ENCODE assay signal across 8 cellular contexts in genomic region chr6:72580281-72580940, GRCh38. TPM values are rescaled to one million over a fixed set of nuclear protein-coding genes. Genes with fewer than 3 reads are reported as not detected.
A peak's percentile ranks its signal among the peaks of the same experiment; 100 is the strongest.
DNase-seq lines count a peak whose midpoint lies in the region; ATAC-seq and TF ChIP-seq lines count a peak whose summit lies in the region.

No MANE protein-coding gene starts in this region.

- H3K4me3 ChIP-seq in cardiac fibroblast (replicated peaks in 1 of 2; ENCODE audit: low read depth in 2 of 2, low read length in 2 of 2): no peak overlapping the region

- H3K4me3 Mint-ChIP-seq in neural crest cell: no peak overlapping the region
- H3K4me3 Mint-ChIP-seq in stimulated activated effector memory CD8-positive, alpha-beta T cell treated with anti-CD3 and anti-CD28 coated beads, Interleukin-12 subunit alpha, Interleukin-12 subunit beta, amount 100 ng/mL, for 72 hours: no peak overlapping the region

- peak; percentile 66 for TF ChIP-seq CTCF in C4-2B (conservative IDR thresholded peaks at IDR 0.05)
- peak; percentile 80 for TF ChIP-seq CTCF in cardiac fibroblast (IDR thresholded peaks at IDR 0.05; ENCODE audit: low read depth, low read length)
- TF ChIP-seq CTCF in neural crest cell (conservative IDR thresholded peaks at IDR 0.05): peak; percentile 55

- H3K27ac ChIP-seq in C4-2B: no peak overlapping the region

- no peaks in the 10 kb centered on the region for H3K4me1 Mint-ChIP-seq in neural crest cell
- H3K4me1 Mint-ChIP-seq in stimulated activated effector memory CD8-positive, alpha-beta T cell treated with anti-CD3 and anti-CD28 coated beads, Interleukin-12 subunit alpha, Interleukin-12 subunit beta, amount 100 ng/mL, for 72 hours: no peaks in the 10 kb centered on the region

- peak; percentile 90 for ATAC-seq in GM18909 (IDR thresholded peaks at IDR 0.05; ENCODE audit: poor library complexity, unreplicated experiment)
- ATAC-seq in HG03457 (IDR thresholded peaks at IDR 0.05; ENCODE audit: unreplicated experiment): peak; percentile 62
- no peak for ATAC-seq in stimulated activated effector memory CD8-positive, alpha-beta T cell treated with anti-CD3 and anti-CD28 coated beads, Interleukin-12 subunit alpha, Interleukin-12 subunit beta, amount 100 ng/mL, for 72 hours

- DNase-seq in NCI-H82 treated with DMSO at 0.1 percent for 48 hours (lab: John Stamatoyannopoulos, UW; ENCODE audit: unreplicated experiment) (peak; percentile 75), cardiac fibroblast (ENCODE audit: low read depth in 2 of 2) (peak; percentile 89 to 93), neural crest cell (ENCODE audit: low read depth, low spot score) (no peak)
- DNase-seq in stimulated activated CD4-positive, alpha-beta T cell treated with anti-CD3 and anti-CD28 coated beads, Interleukin-4, amount 100 ng/mL, for 24 hours: no peak
- DNase-seq in stimulated activated effector memory CD8-positive, alpha-beta T cell treated with anti-CD3 and anti-CD28 coated beads, Interleukin-12 subunit alpha, Interleukin-12 subunit beta, amount 100 ng/mL, for 72 hours (ENCODE audit: low spot score in 2 of 2): no peak

- H3K9me3 Mint-ChIP-seq in neural crest cell: no peaks in the 10 kb centered on the region
- H3K9me3 Mint-ChIP-seq in stimulated activated effector memory CD8-positive, alpha-beta T cell treated with anti-CD3 and anti-CD28 coated beads, Interleukin-12 subunit alpha, Interleukin-12 subunit beta, amount 100 ng/mL, for 72 hours: no peaks in the 10 kb centered on the region

- H3K36me3 Mint-ChIP-seq in neural crest cell (ENCODE audit: low read depth): no peaks in the 10 kb centered on the region
- no peaks in the 10 kb centered on the region for H3K36me3 Mint-ChIP-seq in stimulated activated effector memory CD8-positive, alpha-beta T cell treated with anti-CD3 and anti-CD28 coated beads, Interleukin-12 subunit alpha, Interleukin-12 subunit beta, amount 100 ng/mL, for 72 hours

- H3K27ac Mint-ChIP-seq in neural crest cell (ENCODE audit: unreplicated experiment): no peak overlapping the region
- no peak overlapping the region for H3K27ac Mint-ChIP-seq in stimulated activated effector memory CD8-positive, alpha-beta T cell treated with anti-CD3 and anti-CD28 coated beads, Interleukin-12 subunit alpha, Interleukin-12 subunit beta, amount 100 ng/mL, for 72 hours

- peaks cover 3% of the 10 kb centered on the region for H3K27me3 Mint-ChIP-seq in neural crest cell (ENCODE audit: low read depth)

RNA-seq across cellular contexts. Expression of gene KCNQ5, which starts 41.5 kb away (rescaled TPM):
- total RNA-seq in neural crest cell: 1.2 and 1.5 TPM in 2 replicates

Comparison
In these comparisons a context has a peak if more than half of its experiments do, and no peak if none do; other contexts are left out.
1. DNase-seq: peak in NCI-H82 treated with DMSO at 0.1 percent for 48 hours (single experiment) and cardiac fibroblast (2 of 2); none in neural crest cell (single experiment), stimulated activated CD4-positive, alpha-beta T cell treated with anti-CD3 and anti-CD28 coated beads, Interleukin-4, amount 100 ng/mL, for 24 hours (single experiment) and stimulated activated effector memory CD8-positive, alpha-beta T cell treated with anti-CD3 and anti-CD28 coated beads, Interleukin-12 subunit alpha, Interleukin-12 subunit beta, amount 100 ng/mL, for 72 hours (0 of 2).
2. Peak in every context shown above with its lines, with median percentiles within 50 percentile points of each other: CTCF ChIP-seq.